1 cellular context compared by ENCODE assay signal in genomic region chr20:38168791-38169589, GRCh38.
TF ChIP-seq lines count a peak whose summit lies in the region.

No MANE protein-coding gene starts in this region.

TF ChIP-seq in K562, 482 proteins besides CTCF, POLR2A, EP300 and RAD21:
- TF ChIP-seq ZKSCAN8 (CRISPR knock-in tag; IDR thresholded peaks at IDR 0.05) (peak; percentile 57; the same call in 1 of the 2 replicates), ATF3 (IDR thresholded peaks at IDR 0.05) (0 out of 2 replicates have a peak, but pooled peaks have one; percentile 6), ATF3 (CRISPR knock-in tag; conservative IDR thresholded peaks at IDR 0.05) (no peak), FOXK2 (conservative IDR thresholded peaks at IDR 0.05 in 1 of 2, IDR thresholded peaks at IDR 0.05 in 1 of 2; ENCODE audit: low read depth in 2 of 2) (no peak), SPI1 (IDR thresholded peaks at IDR 0.05; ENCODE audit: borderline replicate concordance, low read depth, low read length) (peak; percentile 79), ZFP36 (IDR thresholded peaks at IDR 0.05; ENCODE audit: low read depth, low read length, partially characterized antibody) (peak; percentile 62)
